Comparison of ENCODE assay signal across 1 cellular context in genomic region chr4:121358473-121358872, GRCh38.
TF ChIP-seq lines count a peak whose summit lies in the region.

No MANE protein-coding gene starts in this region.

TF ChIP-seq in HepG2, 621 proteins besides CTCF, POLR2A, EP300 and RAD21 (continued from another document):
- TF ChIP-seq AHDC1 (CRISPR knock-in tag; IDR thresholded peaks at IDR 0.05; ENCODE audit: borderline replicate concordance), result no peak
- TF ChIP-seq HES4 (CRISPR knock-in tag; IDR thresholded peaks at IDR 0.05; ENCODE audit: borderline replicate concordance), result no peak
- TF ChIP-seq E2F1 (CRISPR knock-in tag; IDR thresholded peaks at IDR 0.05), result no peak
- no peak for TF ChIP-seq ZKSCAN1 (IDR thresholded peaks at IDR 0.05; ENCODE audit: low read length)
- no peak for TF ChIP-seq TEAD3 (CRISPR knock-in tag; optimal IDR thresholded peaks at IDR 0.05; ENCODE audit: borderline replicate concordance)
- no peak for TF ChIP-seq ZNF772 (CRISPR knock-in tag; IDR thresholded peaks at IDR 0.05)
